Comparison of ENCODE assay signal across 10 cellular contexts in genomic region chr6:47308223-47308567, GRCh38. TPM values are rescaled to one million over a fixed set of nuclear protein-coding genes. Genes with fewer than 3 reads are reported as not detected.
DNase-seq lines count a peak whose midpoint lies in the region; ATAC-seq, FAIRE-seq and TF ChIP-seq lines count a peak whose summit lies in the region.
"Had no signal": no experiment of that assay in that cellular context is flagged by ENCODE, and none has a peak within 500 bp of the region (broad histone marks: within the 10 kb centered on the region; RNA-seq: fewer than 3 reads in every experiment).

No MANE protein-coding gene starts in this region.

- peak overlapping the region; percentile 77 for H3K27ac ChIP-seq in subcutaneous abdominal adipose tissue (ENCODE audit: low read depth, low read length)

- H3K4me3 Mint-ChIP-seq in activated CD4-positive, alpha-beta T cell treated with anti-CD3 and anti-CD28 coated beads, Interleukin-2, amount 10 ng/mL, durations not matched to agents 24 days and 14 days = peak overlapping the region; percentile 64
- H3K4me3 Mint-ChIP-seq in activated naive CD8-positive, alpha-beta T cell treated with anti-CD3 and anti-CD28 coated beads, Interleukin-2, amount 50 U/mL, for 24 hours = peak overlapping the region; percentile 72

- H3K4me1 ChIP-seq in subcutaneous abdominal adipose tissue (ENCODE audit: control insufficient read depth in 5 of 5, insufficient read depth in 5 of 5, low read length in 5 of 5) = peaks cover 0 to 56% (median 50%) of the 10 kb centered on the region in 5 donors

- FAIRE-seq in GM12892 (lab: Jason Lieb, UNC) = no peak
- FAIRE-seq: G401.6 had no signal

- no peaks in the 10 kb centered on the region for H3K9me3 ChIP-seq in subcutaneous abdominal adipose tissue (ENCODE audit: control insufficient read depth in 5 of 5, low read length in 5 of 5)

- H3K36me3 ChIP-seq in kidney epithelial cell (ENCODE audit: control insufficient read depth, insufficient read depth, low read length) = no peaks in the 10 kb centered on the region
- no peaks in the 10 kb centered on the region for H3K36me3 ChIP-seq in subcutaneous abdominal adipose tissue (ENCODE audit: control insufficient read depth in 5 of 5, insufficient read depth in 5 of 5, low read length in 5 of 5)

- H3K36me3 Mint-ChIP-seq in activated CD4-positive, alpha-beta T cell treated with anti-CD3 and anti-CD28 coated beads, Interleukin-2, amount 10 ng/mL, durations not matched to agents 24 days and 14 days (ENCODE audit: low read depth) = no peaks in the 10 kb centered on the region
- no peaks in the 10 kb centered on the region for H3K36me3 Mint-ChIP-seq in activated naive CD8-positive, alpha-beta T cell treated with anti-CD3 and anti-CD28 coated beads, Interleukin-2, amount 50 U/mL, for 24 hours (ENCODE audit: low read depth)

- no peak overlapping the region for H3K27ac Mint-ChIP-seq in activated CD4-positive, alpha-beta T cell treated with anti-CD3 and anti-CD28 coated beads, Interleukin-2, amount 10 ng/mL, durations not matched to agents 24 days and 14 days
- no peak overlapping the region for H3K27ac Mint-ChIP-seq in activated naive CD8-positive, alpha-beta T cell treated with anti-CD3 and anti-CD28 coated beads, Interleukin-2, amount 50 U/mL, for 24 hours

- peak overlapping the region; percentile 74 for H3K4me3 ChIP-seq in kidney epithelial cell (ENCODE audit: low read depth, low read length)
- peak overlapping the region; percentile 83 to 94 (median 91) for H3K4me3 ChIP-seq in subcutaneous abdominal adipose tissue (ENCODE audit: low read depth in 1 of 5, low read length in 5 of 5)

- peaks cover 62% of the 10 kb centered on the region for H3K27me3 Mint-ChIP-seq in activated CD4-positive, alpha-beta T cell treated with anti-CD3 and anti-CD28 coated beads, Interleukin-2, amount 10 ng/mL, durations not matched to agents 24 days and 14 days
- H3K27me3 Mint-ChIP-seq in activated naive CD8-positive, alpha-beta T cell treated with anti-CD3 and anti-CD28 coated beads, Interleukin-2, amount 50 U/mL, for 24 hours = peaks cover 50% of the 10 kb centered on the region

- no peaks in the 10 kb centered on the region for H3K9me3 Mint-ChIP-seq in activated CD4-positive, alpha-beta T cell treated with anti-CD3 and anti-CD28 coated beads, Interleukin-2, amount 10 ng/mL, durations not matched to agents 24 days and 14 days
- no peaks in the 10 kb centered on the region for H3K9me3 Mint-ChIP-seq in activated naive CD8-positive, alpha-beta T cell treated with anti-CD3 and anti-CD28 coated beads, Interleukin-2, amount 50 U/mL, for 24 hours

- DNase-seq in activated CD4-positive, alpha-beta T cell treated with anti-CD3 and anti-CD28 coated beads, Interleukin-2, amount 10 ng/mL, durations not matched to agents 24 days and 14 days = no peak
- no peak for DNase-seq in activated CD4-positive, alpha-beta T cell treated with anti-CD3 and anti-CD28 coated beads for 48 hours
- no peak for DNase-seq in activated naive CD8-positive, alpha-beta T cell treated with anti-CD3 and anti-CD28 coated beads, Interleukin-2, amount 50 U/mL, for 24 hours
- DNase-seq in kidney epithelial cell (ENCODE audit: low read depth) (no peak), DMS153 treated with DMSO at 0.1 percent for 48 hours (lab: John Stamatoyannopoulos, UW; ENCODE audit: unreplicated experiment) (no peak), NCI-H128 (lab: John Stamatoyannopoulos, UW; ENCODE audit: unreplicated experiment) (no peak), GM12892 (ENCODE audit: insufficient read length) (no peak)
- DNase-seq: Karpas-422 had no signal

- peak overlapping the region; percentile 22 to 86 (median 76) for H3K9ac ChIP-seq in subcutaneous abdominal adipose tissue (ENCODE audit: low read length in 5 of 5)

- no peak for TF ChIP-seq CTCF in kidney epithelial cell (IDR thresholded peaks at IDR 0.05; ENCODE audit: insufficient read depth, low read length, poor library complexity, severe bottlenecking)

- no peak for ATAC-seq in activated naive CD8-positive, alpha-beta T cell treated with anti-CD3 and anti-CD28 coated beads, Interleukin-2, amount 50 U/mL, for 24 hours

- no peak for TF ChIP-seq POLR2A in GM12892 (IDR thresholded peaks at IDR 0.05; ENCODE audit: low read depth, low read length)

- intact Hi-C loops in activated CD4-positive, alpha-beta T cell treated with anti-CD3 and anti-CD28 coated beads, Interleukin-2, amount 10 ng/mL, durations not matched to agents 24 days and 14 days (cut with micrococcal nuclease) = no loop called here

- H3K4me1 Mint-ChIP-seq in activated CD4-positive, alpha-beta T cell treated with anti-CD3 and anti-CD28 coated beads, Interleukin-2, amount 10 ng/mL, durations not matched to agents 24 days and 14 days = peaks cover 9% of the 10 kb centered on the region
- peaks cover 13% of the 10 kb centered on the region for H3K4me1 Mint-ChIP-seq in activated naive CD8-positive, alpha-beta T cell treated with anti-CD3 and anti-CD28 coated beads, Interleukin-2, amount 50 U/mL, for 24 hours

- H3K27me3 ChIP-seq in kidney epithelial cell (ENCODE audit: control insufficient read depth, insufficient read depth, low read length) (no peaks in the 10 kb centered on the region), subcutaneous abdominal adipose tissue (ENCODE audit: control insufficient read depth in 5 of 5, insufficient read depth in 4 of 5, low read length in 5 of 5) (no peaks in the 10 kb centered on the region)

RNA-seq across cellular contexts. Expression of gene TNFRSF21, which starts 1.5 kb away (rescaled TPM):
- total RNA-seq in activated CD4-positive, alpha-beta T cell treated with anti-CD3 and anti-CD28 coated beads, Interleukin-2, amount 10 ng/mL, durations not matched to agents 24 days and 14 days = 3.8 and 4.2 TPM in 2 replicates
- 54.6 and 61.2 TPM in 2 replicates for total RNA-seq in kidney epithelial cell
- polyA plus RNA-seq in GM12892 (2012; ENCODE audit: missing spikeins) = 0.40 TPM

Comparison
In these comparisons a context has a peak if more than half of its experiments do, and no peak if none do; other contexts are left out.
1. RNA of gene TNFRSF21, which starts 1.5 kb away (total RNA-seq): 54.6 to 61.2 TPM in kidney epithelial cell; 3.8 to 4.2 TPM in activated CD4-positive, alpha-beta T cell treated with anti-CD3 and anti-CD28 coated beads, Interleukin-2, amount 10 ng/mL, durations not matched to agents 24 days and 14 days; every median in the first group is over 10 times any median in the second.